11 cellular contexts compared by ENCODE assay signal in genomic region chr11:63914896-63915681, GRCh38. TPM values are rescaled to one million over a fixed set of nuclear protein-coding genes. Genes with fewer than 3 reads are reported as not detected.
DNase-seq lines count a peak whose midpoint lies in the region; ATAC-seq lines count a peak whose summit lies in the region.
"Had no signal": no experiment of that assay in that cellular context is flagged by ENCODE, and none has a peak within 500 bp of the region (broad histone marks: within the 10 kb centered on the region; RNA-seq: fewer than 3 reads in every experiment).

No MANE protein-coding gene starts in this region.

- no peak for DNase-seq in activated naive CD4-positive, alpha-beta T cell treated with anti-CD3 and anti-CD28 coated beads, Interleukin-2, amount 10 ng/mL, durations not matched to agents 7 days and 5 days
- DNase-seq in activated naive CD4-positive, alpha-beta T cell treated with anti-CD3 and anti-CD28 coated beads for 36 hours, result no peak
- DNase-seq in T-helper 17 cell (no peak), iPS DF 6.9 (ENCODE audit: low read depth, low spot score) (no peak), OCI-M1 (lab: John Stamatoyannopoulos, UW) (no peak)
- no peak for DNase-seq in stimulated activated effector memory CD8-positive, alpha-beta T cell treated with anti-CD3 and anti-CD28 coated beads, Interleukin-12 subunit alpha, Interleukin-12 subunit beta, amount 100 ng/mL, for 72 hours (ENCODE audit: low spot score in 2 of 2)
- DNase-seq: kidney glomerular epithelial cell; NCI-H510A treated with DMSO at 0.1 percent for 48 hours; stimulated activated CD4-positive, alpha-beta T cell treated with anti-CD3 and anti-CD28 coated beads, Interleukin-4, amount 100 ng/mL, for 24 hours had no signal

- H3K9me3 ChIP-seq in T-helper 17 cell (ENCODE audit: control insufficient read depth, low read length, poor library complexity, severe bottlenecking), result no peaks in the 10 kb centered on the region
- no peaks in the 10 kb centered on the region for H3K9me3 ChIP-seq in iPS DF 6.9 (ENCODE audit: control insufficient read depth, insufficient read depth, low read length)

- WGBS in iPS DF 6.9 (ENCODE audit: insufficient coverage, insufficient read length), result no CpG with 5 or more reads among the region's 19 CpGs

- H3K36me3 Mint-ChIP-seq in activated naive CD4-positive, alpha-beta T cell treated with anti-CD3 and anti-CD28 coated beads, Interleukin-2, amount 10 ng/mL, durations not matched to agents 7 days and 5 days, result peaks cover 4% of the 10 kb centered on the region
- peaks cover 1% of the 10 kb centered on the region for H3K36me3 Mint-ChIP-seq in activated naive CD4-positive, alpha-beta T cell treated with anti-CD3 and anti-CD28 coated beads for 36 hours (ENCODE audit: low read depth)
- no peaks in the 10 kb centered on the region for H3K36me3 Mint-ChIP-seq in T-helper 17 cell (ENCODE audit: low read depth)
- H3K36me3 Mint-ChIP-seq in stimulated activated effector memory CD8-positive, alpha-beta T cell treated with anti-CD3 and anti-CD28 coated beads, Interleukin-12 subunit alpha, Interleukin-12 subunit beta, amount 100 ng/mL, for 72 hours, result peaks cover 14% of the 10 kb centered on the region

- peaks cover 62% of the 10 kb centered on the region for H3K27me3 Mint-ChIP-seq in activated naive CD4-positive, alpha-beta T cell treated with anti-CD3 and anti-CD28 coated beads, Interleukin-2, amount 10 ng/mL, durations not matched to agents 7 days and 5 days
- H3K27me3 Mint-ChIP-seq in activated naive CD4-positive, alpha-beta T cell treated with anti-CD3 and anti-CD28 coated beads for 36 hours (ENCODE audit: low read depth), result no peaks in the 10 kb centered on the region
- no peaks in the 10 kb centered on the region for H3K27me3 Mint-ChIP-seq in T-helper 17 cell

- no peak overlapping the region for H3K27ac Mint-ChIP-seq in activated naive CD4-positive, alpha-beta T cell treated with anti-CD3 and anti-CD28 coated beads, Interleukin-2, amount 10 ng/mL, durations not matched to agents 7 days and 5 days
- H3K27ac Mint-ChIP-seq in activated naive CD4-positive, alpha-beta T cell treated with anti-CD3 and anti-CD28 coated beads for 36 hours, result no peak overlapping the region
- no peak overlapping the region for H3K27ac Mint-ChIP-seq in T-helper 17 cell
- peak overlapping the region; percentile 63 for H3K27ac Mint-ChIP-seq in stimulated activated effector memory CD8-positive, alpha-beta T cell treated with anti-CD3 and anti-CD28 coated beads, Interleukin-12 subunit alpha, Interleukin-12 subunit beta, amount 100 ng/mL, for 72 hours

- H3K4me3 ChIP-seq in iPS DF 6.9 (ENCODE audit: low read length), result peak overlapping the region; percentile 65; the same call in 1 of the 2 replicates

- H3K27ac ChIP-seq in iPS DF 6.9 (ENCODE audit: low read length), result no peak overlapping the region

- no peaks in the 10 kb centered on the region for H3K27me3 ChIP-seq in iPS DF 6.9 (ENCODE audit: control insufficient read depth, insufficient read depth, low read length)

- ATAC-seq in T-helper 17 cell (no peak), HG02623 (IDR thresholded peaks at IDR 0.05; ENCODE audit: unreplicated experiment) (no peak), GM18861 (IDR thresholded peaks at IDR 0.05; ENCODE audit: unreplicated experiment) (no peak)
- no peak for ATAC-seq in stimulated activated effector memory CD8-positive, alpha-beta T cell treated with anti-CD3 and anti-CD28 coated beads, Interleukin-12 subunit alpha, Interleukin-12 subunit beta, amount 100 ng/mL, for 72 hours

- intact Hi-C loops in activated naive CD4-positive, alpha-beta T cell treated with anti-CD3 and anti-CD28 coated beads for 36 hours (cut with micrococcal nuclease), result loop anchor here (5.0 kb wide), 1 partner anchor 72 kb away; the partner anchor contains the start of gene OTUB1

- H3K4me1 ChIP-seq in iPS DF 6.9 (ENCODE audit: control insufficient read depth, insufficient read depth, low read length), result peaks cover 13% of the 10 kb centered on the region

- peaks cover 8% of the 10 kb centered on the region for H3K36me3 ChIP-seq in iPS DF 6.9 (ENCODE audit: control insufficient read depth, insufficient read depth, low read length)

- CTCF ChIA-PET in activated naive CD4-positive, alpha-beta T cell treated with anti-CD3 and anti-CD28 coated beads, Interleukin-2, amount 10 ng/mL, durations not matched to agents 7 days and 5 days (lab: Charles Lee), result interaction anchor here (2.0 to 2.6 kb wide), 2 partner anchors 31 to 78 kb away, joined by 7 to 9 read pairs; no protein-coding TSS in a partner anchor
- CTCF ChIA-PET in activated naive CD4-positive, alpha-beta T cell treated with anti-CD3 and anti-CD28 coated beads for 36 hours (lab: Charles Lee), result interaction anchor here (1.0 to 8.0 kb wide), 3 partner anchors 31 to 78 kb away, joined by 3 to 41 read pairs (median 4); no protein-coding TSS in a partner anchor

- H3K9me3 Mint-ChIP-seq in activated naive CD4-positive, alpha-beta T cell treated with anti-CD3 and anti-CD28 coated beads, Interleukin-2, amount 10 ng/mL, durations not matched to agents 7 days and 5 days, result no peaks in the 10 kb centered on the region
- no peaks in the 10 kb centered on the region for H3K9me3 Mint-ChIP-seq in activated naive CD4-positive, alpha-beta T cell treated with anti-CD3 and anti-CD28 coated beads for 36 hours
- no peaks in the 10 kb centered on the region for H3K9me3 Mint-ChIP-seq in stimulated activated effector memory CD8-positive, alpha-beta T cell treated with anti-CD3 and anti-CD28 coated beads, Interleukin-12 subunit alpha, Interleukin-12 subunit beta, amount 100 ng/mL, for 72 hours

- H3K4me1 Mint-ChIP-seq in activated naive CD4-positive, alpha-beta T cell treated with anti-CD3 and anti-CD28 coated beads, Interleukin-2, amount 10 ng/mL, durations not matched to agents 7 days and 5 days, result peaks cover 16% of the 10 kb centered on the region
- H3K4me1 Mint-ChIP-seq in activated naive CD4-positive, alpha-beta T cell treated with anti-CD3 and anti-CD28 coated beads for 36 hours (ENCODE audit: low read depth), result peaks cover 15% of the 10 kb centered on the region
- peaks cover 20% of the 10 kb centered on the region for H3K4me1 Mint-ChIP-seq in T-helper 17 cell
- peaks cover 17% of the 10 kb centered on the region for H3K4me1 Mint-ChIP-seq in stimulated activated effector memory CD8-positive, alpha-beta T cell treated with anti-CD3 and anti-CD28 coated beads, Interleukin-12 subunit alpha, Interleukin-12 subunit beta, amount 100 ng/mL, for 72 hours

- H3K4me3 Mint-ChIP-seq in activated naive CD4-positive, alpha-beta T cell treated with anti-CD3 and anti-CD28 coated beads, Interleukin-2, amount 10 ng/mL, durations not matched to agents 7 days and 5 days, result peak overlapping the region; percentile 3
- no peak overlapping the region for H3K4me3 Mint-ChIP-seq in activated naive CD4-positive, alpha-beta T cell treated with anti-CD3 and anti-CD28 coated beads for 36 hours
- peak overlapping the region; percentile 81 for H3K4me3 Mint-ChIP-seq in T-helper 17 cell
- no peak overlapping the region for H3K4me3 Mint-ChIP-seq in stimulated activated effector memory CD8-positive, alpha-beta T cell treated with anti-CD3 and anti-CD28 coated beads, Interleukin-12 subunit alpha, Interleukin-12 subunit beta, amount 100 ng/mL, for 72 hours

RNA-seq across cellular contexts. Expression of gene RCOR2, which starts 1.9 kb away (rescaled TPM):
- total RNA-seq in activated naive CD4-positive, alpha-beta T cell treated with anti-CD3 and anti-CD28 coated beads for 36 hours, result under 1 TPM; 0.17 to 0.19 TPM
- total RNA-seq in T-helper 17 cell, result not detected

RNA-seq across cellular contexts. Expression of gene NAA40, which starts 23.7 kb away (rescaled TPM):
- total RNA-seq in activated naive CD4-positive, alpha-beta T cell treated with anti-CD3 and anti-CD28 coated beads for 36 hours, result 10 to 100 TPM; 10.3 to 13.2 TPM
- 10 to 100 TPM; 16.6 to 19.3 TPM for total RNA-seq in T-helper 17 cell

RNA-seq across cellular contexts. Expression of gene COX8A, which starts 59.3 kb away (rescaled TPM):
- 100 to 1,000 TPM; 669 to 675 TPM for total RNA-seq in activated naive CD4-positive, alpha-beta T cell treated with anti-CD3 and anti-CD28 coated beads for 36 hours
- 100 to 1,000 TPM; 108 to 129 TPM for total RNA-seq in T-helper 17 cell

Comparison
In these comparisons a context has a peak if more than half of its experiments do, and no peak if none do; other contexts are left out.
1. H3K4me3 Mint-ChIP-seq: peak in activated naive CD4-positive, alpha-beta T cell treated with anti-CD3 and anti-CD28 coated beads, Interleukin-2, amount 10 ng/mL, durations not matched to agents 7 days and 5 days (single experiment) and T-helper 17 cell (single experiment); none in activated naive CD4-positive, alpha-beta T cell treated with anti-CD3 and anti-CD28 coated beads for 36 hours (single experiment) and stimulated activated effector memory CD8-positive, alpha-beta T cell treated with anti-CD3 and anti-CD28 coated beads, Interleukin-12 subunit alpha, Interleukin-12 subunit beta, amount 100 ng/mL, for 72 hours (single experiment).
2. RNA of gene COX8A, which starts 59.3 kb away (total RNA-seq): 669 to 675 TPM in activated naive CD4-positive, alpha-beta T cell treated with anti-CD3 and anti-CD28 coated beads for 36 hours; 108 to 129 TPM in T-helper 17 cell; every median in the first group is over 4 times any median in the second.